In the genomic region with DNA sequence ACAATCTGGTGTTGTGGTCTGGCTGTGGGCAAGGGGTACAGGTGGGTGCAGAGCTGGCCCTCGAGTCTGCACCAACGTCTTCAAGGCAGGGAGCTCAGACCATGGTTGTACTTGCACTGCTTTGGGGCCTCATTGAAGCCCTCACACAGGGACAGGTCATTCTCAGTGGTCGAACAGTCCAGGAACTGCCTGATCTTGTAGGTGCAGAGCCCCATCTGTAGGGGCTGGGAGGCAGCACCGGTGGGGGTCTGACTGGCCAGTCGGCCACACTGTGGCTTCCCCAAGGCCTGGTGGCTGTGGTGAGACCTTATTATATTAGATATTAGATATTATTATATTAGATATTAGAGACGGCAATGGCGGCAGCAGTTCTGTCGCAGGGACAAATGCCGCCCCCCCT, we compare ENCODE assay signal across 30 cellular contexts.
"Had no signal": no experiment of that assay in that cellular context is flagged by ENCODE, and none has a peak within 500 bp of the region (broad histone marks: within the 10 kb centered on the region; RNA-seq: fewer than 3 reads in every experiment).

No MANE protein-coding gene starts in this region.

- H3K4me1 ChIP-seq: lower lobe of right lung, pancreas, psoas muscle, right atrium auricular region, testis, thyroid gland, transverse colon, upper lobe of right lung had no signal

- H3K36me3 Mint-ChIP-seq: immature natural killer cell; naive thymus-derived CD8-positive, alpha-beta T cell had no signal

- H3K27ac Mint-ChIP-seq: immature natural killer cell; naive thymus-derived CD8-positive, alpha-beta T cell; nephron; stimulated activated naive B cell treated with anti-CD40 and anti-IgM and Interleukin-4, amounts not matched to agents 10 μg/mL and 1 μg/mL and 100 μg/mL, for 72 hours had no signal

- FAIRE-seq: islet of Langerhans, kidney, pancreas, urothelium cell line had no signal

- H3K4me3 ChIP-seq: left lung, lower lobe of right lung, pancreas, psoas muscle, right atrium auricular region, skin epidermis, stomach, testis, thyroid gland, transverse colon, upper lobe of right lung had no signal

- H3K27ac ChIP-seq: left lung, lower lobe of right lung, pancreas, psoas muscle, right atrium auricular region, skin epidermis, stomach, testis, thyroid gland, transverse colon, upper lobe of right lung had no signal

- H3K4me3 Mint-ChIP-seq: immature natural killer cell; naive thymus-derived CD8-positive, alpha-beta T cell; nephron; neural crest cell; stimulated activated naive B cell treated with anti-CD40 and anti-IgM and Interleukin-4, amounts not matched to agents 10 μg/mL and 1 μg/mL and 100 μg/mL, for 72 hours had no signal

- ATAC-seq: left colon; left lung; lower lobe of right lung; naive thymus-derived CD8-positive, alpha-beta T cell; pancreas; psoas muscle; sciatic nerve; stimulated activated naive B cell treated with anti-CD40 and anti-IgM and Interleukin-4, amounts not matched to agents 10 μg/mL and 1 μg/mL and 100 μg/mL, for 72 hours; stimulated activated naive CD8-positive, alpha-beta T cell treated with anti-CD3 and anti-CD28 coated beads, Interleukin-15, Interleukin-2, amounts not matched to agents 100 U/mL and 50 U/mL, for 24 hours; upper lobe of right lung had no signal

- H3K36me3 ChIP-seq: left lung, lower lobe of right lung, pancreas, right atrium auricular region, thyroid gland, transverse colon had no signal

- H3K4me1 Mint-ChIP-seq: immature natural killer cell, nephron, neural crest cell had no signal

- H3K27me3 Mint-ChIP-seq: naive thymus-derived CD8-positive, alpha-beta T cell; stimulated activated naive B cell treated with anti-CD40 and anti-IgM and Interleukin-4, amounts not matched to agents 10 μg/mL and 1 μg/mL and 100 μg/mL, for 72 hours had no signal

- H3K27me3 ChIP-seq: left lung, pancreas, right atrium auricular region, stomach, testis, thyroid gland, transverse colon, upper lobe of right lung had no signal

- H3K9me3 Mint-ChIP-seq: immature natural killer cell; naive thymus-derived CD8-positive, alpha-beta T cell; nephron; neural crest cell; stimulated activated naive B cell treated with anti-CD40 and anti-IgM and Interleukin-4, amounts not matched to agents 10 μg/mL and 1 μg/mL and 100 μg/mL, for 72 hours had no signal

- H3K9me3 ChIP-seq: left lung, lower lobe of right lung, pancreas, psoas muscle, right atrium auricular region, stomach, testis, thyroid gland, transverse colon, upper lobe of right lung had no signal

- DNase-seq: hypothalamus; immature natural killer cell; kidney; left colon; left lung; lower lobe of right lung; mammary epithelial cell; mesenchymal stem cell; naive thymus-derived CD8-positive, alpha-beta T cell; nucleus accumbens; pancreas; psoas muscle; stimulated activated CD4-positive, alpha-beta T cell treated with anti-CD3 and anti-CD28 coated beads, Interleukin-12 subunit alpha, Interleukin-12 subunit beta, amount 100 ng/mL, for 4 hours; stimulated activated CD4-positive, alpha-beta T cell treated with anti-CD3 and anti-CD28 coated beads, Interleukin-15, amount 100 ng/mL, for 24 hours; stimulated activated CD4-positive, alpha-beta T cell treated with anti-CD3 and anti-CD28 coated beads, Interleukin-2, amount 100 ng/mL, for 24 hours; stimulated activated CD4-positive, alpha-beta T cell treated with anti-CD3 and anti-CD28 coated beads, Interleukin-4, amount 100 ng/mL, for 1 hour; stimulated activated naive B cell treated with anti-CD40 and anti-IgM and Interleukin-4, amounts not matched to agents 10 μg/mL and 1 μg/mL and 100 μg/mL, for 72 hours; stimulated activated naive CD8-positive, alpha-beta T cell treated with anti-CD3 and anti-CD28 coated beads, Interleukin-15, Interleukin-2, amounts not matched to agents 100 U/mL and 50 U/mL, for 24 hours; stomach; testis; thyroid gland; transverse colon; upper lobe of right lung had no signal
